In the genomic region with DNA sequence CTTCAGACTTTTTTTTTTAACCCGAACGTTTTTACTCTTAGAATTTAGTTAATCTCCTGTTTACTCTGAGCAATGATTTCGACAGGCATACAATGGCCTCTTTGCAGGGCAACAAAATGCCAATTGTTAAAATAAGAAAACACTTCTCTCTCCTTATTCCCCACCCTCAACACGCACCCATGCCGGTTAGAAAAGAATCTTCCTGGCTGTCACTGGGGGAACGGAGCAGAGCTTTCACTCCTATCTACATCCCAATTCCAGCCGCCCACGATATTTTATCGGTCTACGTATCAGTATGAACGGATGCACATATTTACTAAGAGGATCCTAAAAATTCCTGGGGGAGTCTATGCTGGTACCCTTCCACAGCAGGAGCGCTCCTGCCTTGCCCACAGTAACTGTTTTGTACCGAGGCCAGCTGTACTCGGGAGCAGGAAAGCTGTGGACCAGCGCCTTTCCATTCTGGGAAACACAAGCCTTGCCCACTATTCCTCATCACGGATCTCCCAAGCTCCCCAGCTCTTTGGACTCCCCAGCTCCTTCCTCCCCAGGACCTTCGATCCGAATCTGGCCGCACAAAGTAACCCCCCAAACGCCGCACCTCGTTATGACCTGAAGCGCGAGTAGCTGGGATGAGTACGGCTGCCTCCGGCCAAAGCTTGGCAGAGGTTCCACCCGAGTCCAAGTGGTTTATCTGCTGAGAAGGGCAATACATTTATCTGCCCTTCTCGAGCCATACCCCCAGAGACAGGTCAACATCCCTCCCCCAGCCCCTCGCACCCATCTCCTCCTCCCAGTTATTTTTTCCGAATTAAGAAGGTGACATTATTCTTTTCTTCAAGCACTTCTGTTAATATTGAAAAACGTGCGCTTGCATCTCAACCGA, we compare ENCODE assay signal across 17 cellular contexts. TPM values are rescaled to one million over a fixed set of nuclear protein-coding genes. Genes with fewer than 3 reads are reported as not detected.
DNase-seq lines count a peak whose midpoint lies in the region; ATAC-seq and TF ChIP-seq lines count a peak whose summit lies in the region.
"Had no signal": no experiment of that assay in that cellular context is flagged by ENCODE, and none has a peak within 500 bp of the region (broad histone marks: within the 10 kb centered on the region; RNA-seq: fewer than 3 reads in every experiment).

No MANE protein-coding gene starts in this region.

- H3K4me1 Mint-ChIP-seq in endodermal cell: peaks cover 76% of the 10 kb centered on the region

- in situ Hi-C loops in transverse colon (cut with MboI; ENCODE audit: low pct_ligation_motif_present in 1 of 4, low pct_unique_long_range_greater_than_20kb in 1 of 4, low sequenced_read_pairs in 3 of 4): no loop called here

- DNase-seq in activated T-cell treated with anti-CD3 and anti-CD28 coated beads, Interleukin-2, amount 50 U/mL, for 1 hour: peak; percentile 31
- DNase-seq in activated T-cell treated with anti-CD3 and anti-CD28 coated beads for 4 hours (no peak), SJCRH30 (peak in 1 of 2 experiments; percentile 17), endodermal cell (peak; percentile 57), retina (peak; percentile 74), transverse colon (no peak), islet precursor cell (no peak)
- DNase-seq: brain microvascular endothelial cell; effector CD8-positive, alpha-beta T cell; EL; foreskin melanocyte; NCI-H1930; right cardiac atrium; SIG-M5; stimulated activated CD4-positive, alpha-beta T cell treated with anti-CD3 and anti-CD28 coated beads, Interleukin-4, amount 100 ng/mL, for 1 hour had no signal

- no peak for ATAC-seq in HG02642 (IDR thresholded peaks at IDR 0.05; ENCODE audit: poor library complexity, unreplicated experiment)
- ATAC-seq: right cardiac atrium had no signal

- H3K4me3 Mint-ChIP-seq in endodermal cell: peak overlapping the region; percentile 70

- no peaks in the 10 kb centered on the region for H3K36me3 Mint-ChIP-seq in endodermal cell (ENCODE audit: low read depth)

- H3K36me3 ChIP-seq in SJCRH30: no peaks in the 10 kb centered on the region
- H3K36me3 ChIP-seq in endodermal cell (ENCODE audit: control insufficient read depth, insufficient read depth, low read length): no peaks in the 10 kb centered on the region
- H3K36me3 ChIP-seq in transverse colon: no peaks in the 10 kb centered on the region
- H3K36me3 ChIP-seq: brain microvascular endothelial cell had no signal

- peaks cover 30% of the 10 kb centered on the region for H3K4me1 ChIP-seq in SJCRH30
- H3K4me1 ChIP-seq in endodermal cell (ENCODE audit: control insufficient read depth, insufficient read depth, low read length): peaks cover 16% of the 10 kb centered on the region
- peaks cover 20 to 38% (median 32%) of the 10 kb centered on the region in 4 donors for H3K4me1 ChIP-seq in transverse colon

- no peak for TF ChIP-seq EP300 in transverse colon (IDR thresholded peaks at IDR 0.05; ENCODE audit: low read depth)

- 1 to 2% methylated on average over 24 to 33 of the region's 33 CpGs for WGBS in endodermal cell (ENCODE audit: insufficient coverage in 1 of 2, insufficient read length in 1 of 2), 2 experiments
- WGBS in transverse colon (ENCODE audit: low coverage in 1 of 2), 2 donors: 11 to 16% methylated on average over 16 to 33 of the region's 33 CpGs

- H3K9ac ChIP-seq in endodermal cell (ENCODE audit: extremely low read depth, low read length, poor library complexity, severe bottlenecking): no peak overlapping the region

- H3K27ac ChIP-seq in SJCRH30: no peak overlapping the region
- H3K27ac ChIP-seq in endodermal cell (ENCODE audit: low read depth, low read length): no peak overlapping the region
- no peak overlapping the region for H3K27ac ChIP-seq in transverse colon
- H3K27ac ChIP-seq: brain microvascular endothelial cell, VCaP had no signal

- TF ChIP-seq POLR2A in transverse colon (IDR thresholded peaks at IDR 0.05): no peak

- no peak overlapping the region for H3K27ac Mint-ChIP-seq in endodermal cell

- H3K27me3 Mint-ChIP-seq in endodermal cell (ENCODE audit: insufficient read depth): peaks cover 94% of the 10 kb centered on the region

- intact Hi-C loops in transverse colon (cut with DNase I; ENCODE audit: low total_unique reads): no loop called here

- no peaks in the 10 kb centered on the region for H3K9me3 Mint-ChIP-seq in endodermal cell

- H3K27me3 ChIP-seq in SJCRH30 (peaks cover 24% of the 10 kb centered on the region), endodermal cell (ENCODE audit: control insufficient read depth, insufficient read depth, low read length, poor library complexity, severe bottlenecking) (peaks cover 100% of the 10 kb centered on the region), transverse colon (peaks cover 100% of the 10 kb centered on the region)

- no peak for TF ChIP-seq CTCF in endodermal cell (conservative IDR thresholded peaks at IDR 0.05)
- TF ChIP-seq CTCF in transverse colon (IDR thresholded peaks at IDR 0.05): no peak

- H3K4me3 ChIP-seq in SJCRH30 (peak overlapping the region; percentile 54; the same call in 1 of the 2 replicates), endodermal cell (ENCODE audit: low read length) (peak overlapping the region; percentile 62), transverse colon (no peak overlapping the region)

- H3K9me3 ChIP-seq in SJCRH30 (replicated peaks): no peaks in the 10 kb centered on the region
- no peaks in the 10 kb centered on the region for H3K9me3 ChIP-seq in endodermal cell (ENCODE audit: control insufficient read depth, low read length)
- no peaks in the 10 kb centered on the region for H3K9me3 ChIP-seq in transverse colon

RNA-seq across cellular contexts. Expression of gene FOXB1, which starts 2.2 kb away (rescaled TPM):
- 0.51 and 0.76 TPM in 2 replicates for total RNA-seq in SJCRH30 (2014; rRNA removed; shearing (Covaris generic))
- total RNA-seq in endodermal cell (under 1 TPM in 1 of 2 donors, not detected in 1; 0.73 TPM), transverse colon (not detected)
- 10.3 TPM for polyA plus RNA-seq in endodermal cell (2013, experiment 1 of 2)
- polyA plus RNA-seq in endodermal cell (2013, experiment 2 of 2): 8.7 TPM
- total RNA-seq: right cardiac atrium had no signal
- polyA plus RNA-seq: right cardiac atrium had no signal

Comparison
In these comparisons a context has a peak if more than half of its experiments do, and no peak if none do; other contexts are left out.
1. DNase-seq: peak in activated T-cell treated with anti-CD3 and anti-CD28 coated beads, Interleukin-2, amount 50 U/mL, for 1 hour (single experiment), endodermal cell (single experiment) and retina (single experiment); none in activated T-cell treated with anti-CD3 and anti-CD28 coated beads for 4 hours (single experiment), transverse colon (single experiment) and islet precursor cell (single experiment).
2. H3K4me3 ChIP-seq: peak in SJCRH30 (single experiment) and endodermal cell (single experiment); none in transverse colon (0 of 4).